1 cellular context compared by ENCODE assay signal in the genomic region with DNA sequence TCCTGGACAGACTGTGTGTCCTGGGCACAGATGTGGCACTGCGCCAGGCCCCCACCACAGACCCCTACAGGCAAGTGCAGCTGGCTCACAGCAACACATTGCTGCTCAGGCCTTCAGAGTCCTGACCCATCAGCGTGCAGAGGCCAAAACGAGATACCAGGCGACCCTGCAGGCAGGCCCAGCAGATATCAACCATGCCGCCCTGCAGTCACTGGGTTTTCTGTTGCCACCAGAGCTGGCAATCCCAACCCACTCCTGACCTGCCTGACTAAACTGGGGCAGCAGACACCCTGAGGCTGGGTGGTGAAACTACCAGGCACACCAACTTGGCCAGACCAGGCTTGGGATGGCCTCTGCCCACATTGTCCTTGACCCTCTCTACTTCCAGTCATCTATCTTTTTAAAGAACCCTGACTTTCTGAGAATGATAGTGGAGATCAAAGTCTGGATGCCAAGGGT.
TF ChIP-seq lines count a peak whose summit lies in the region.

No MANE protein-coding gene starts in this region.

TF ChIP-seq in K562, 482 proteins besides CTCF, POLR2A, EP300 and RAD21:
- no peak for TF ChIP-seq CEBPZ (IDR thresholded peaks at IDR 0.05; ENCODE audit: borderline replicate concordance, low read depth, low read length)
- no peak for TF ChIP-seq FOXA1 (IDR thresholded peaks at IDR 0.05; ENCODE audit: borderline replicate concordance)
- no peak for TF ChIP-seq PHTF2 (CRISPR knock-in tag; IDR thresholded peaks at IDR 0.05)
- TF ChIP-seq, protein P1, sequence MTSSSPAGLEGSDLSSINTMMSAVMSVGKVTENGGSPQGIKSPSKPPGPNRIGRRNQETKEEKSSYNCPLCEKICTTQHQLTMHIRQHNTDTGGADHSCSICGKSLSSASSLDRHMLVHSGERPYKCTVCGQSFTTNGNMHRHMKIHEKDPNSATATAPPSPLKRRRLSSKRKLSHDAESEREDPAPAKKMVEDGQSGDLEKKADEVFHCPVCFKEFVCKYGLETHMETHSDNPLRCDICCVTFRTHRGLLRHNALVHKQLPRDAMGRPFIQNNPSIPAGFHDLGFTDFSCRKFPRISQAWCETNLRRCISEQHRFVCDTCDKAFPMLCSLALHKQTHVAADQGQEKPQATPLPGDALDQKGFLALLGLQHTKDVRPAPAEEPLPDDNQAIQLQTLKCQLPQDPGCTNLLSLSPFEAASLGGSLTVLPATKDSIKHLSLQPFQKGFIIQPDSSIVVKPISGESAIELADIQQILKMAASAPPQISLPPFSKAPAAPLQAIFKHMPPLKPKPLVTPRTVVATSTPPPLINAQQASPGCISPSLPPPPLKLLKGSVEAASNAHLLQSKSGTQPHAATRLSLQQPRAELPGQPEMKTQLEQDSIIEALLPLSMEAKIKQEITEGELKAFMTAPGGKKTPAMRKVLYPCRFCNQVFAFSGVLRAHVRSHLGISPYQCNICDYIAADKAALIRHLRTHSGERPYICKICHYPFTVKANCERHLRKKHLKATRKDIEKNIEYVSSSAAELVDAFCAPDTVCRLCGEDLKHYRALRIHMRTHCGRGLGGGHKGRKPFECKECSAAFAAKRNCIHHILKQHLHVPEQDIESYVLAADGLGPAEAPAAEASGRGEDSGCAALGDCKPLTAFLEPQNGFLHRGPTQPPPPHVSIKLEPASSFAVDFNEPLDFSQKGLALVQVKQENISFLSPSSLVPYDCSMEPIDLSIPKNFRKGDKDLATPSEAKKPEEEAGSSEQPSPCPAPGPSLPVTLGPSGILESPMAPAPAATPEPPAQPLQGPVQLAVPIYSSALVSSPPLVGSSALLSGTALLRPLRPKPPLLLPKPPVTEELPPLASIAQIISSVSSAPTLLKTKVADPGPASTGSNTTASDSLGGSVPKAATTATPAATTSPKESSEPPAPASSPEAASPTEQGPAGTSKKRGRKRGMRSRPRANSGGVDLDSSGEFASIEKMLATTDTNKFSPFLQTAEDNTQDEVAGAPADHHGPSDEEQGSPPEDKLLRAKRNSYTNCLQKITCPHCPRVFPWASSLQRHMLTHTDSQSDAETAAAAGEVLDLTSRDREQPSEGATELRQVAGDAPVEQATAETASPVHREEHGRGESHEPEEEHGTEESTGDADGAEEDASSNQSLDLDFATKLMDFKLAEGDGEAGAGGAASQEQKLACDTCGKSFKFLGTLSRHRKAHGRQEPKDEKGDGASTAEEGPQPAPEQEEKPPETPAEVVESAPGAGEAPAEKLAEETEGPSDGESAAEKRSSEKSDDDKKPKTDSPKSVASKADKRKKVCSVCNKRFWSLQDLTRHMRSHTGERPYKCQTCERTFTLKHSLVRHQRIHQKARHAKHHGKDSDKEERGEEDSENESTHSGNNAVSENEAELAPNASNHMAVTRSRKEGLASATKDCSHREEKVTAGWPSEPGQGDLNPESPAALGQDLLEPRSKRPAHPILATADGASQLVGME (CRISPR knock-in tag; IDR thresholded peaks at IDR 0.05), result no peak
- TF ChIP-seq TCFL5 (CRISPR knock-in tag; conservative IDR thresholded peaks at IDR 0.05), result no peak
- TF ChIP-seq NFIC (IDR thresholded peaks at IDR 0.05), result peak; percentile 33; the same call in 1 of the 2 replicates
- no peak for TF ChIP-seq TAL1 (IDR thresholded peaks at IDR 0.05)
